In genomic region chr2:231780909-231781797, GRCh38 we compare ENCODE assay signal across 1 cellular context.
TF ChIP-seq lines count a peak whose summit lies in the region.

Gene PDE6D (minus strand): TSS chr2:231781282. CDS start chr2:231781114, 168 bp downstream.

TF ChIP-seq in K562, 482 proteins besides CTCF, POLR2A, EP300 and RAD21 (continued from another document and continues in another):
- TF ChIP-seq HLTF (IDR thresholded peaks at IDR 0.05) = no peak
- TF ChIP-seq IFI16 (CRISPR knock-in tag; IDR thresholded peaks at IDR 0.05) = no peak
- no peak for TF ChIP-seq CC2D1A (IDR thresholded peaks at IDR 0.05)
- TF ChIP-seq ZNF444 (CRISPR knock-in tag; IDR thresholded peaks at IDR 0.05) = no peak
- TF ChIP-seq FOXA3 (CRISPR knock-in tag; conservative IDR thresholded peaks at IDR 0.05 in 1 of 2, IDR thresholded peaks at IDR 0.05 in 1 of 2) = no peak
- no peak for TF ChIP-seq ATF2 (CRISPR knock-in tag; IDR thresholded peaks at IDR 0.05)
- TF ChIP-seq MYBL2 (IDR thresholded peaks at IDR 0.05; ENCODE audit: low read depth) = no peak
- no peak for TF ChIP-seq MYBL2 (CRISPR knock-in tag; IDR thresholded peaks at IDR 0.05; ENCODE audit: borderline replicate concordance)
- no peak for TF ChIP-seq ZNF174 (CRISPR knock-in tag; IDR thresholded peaks at IDR 0.05)
- no peak for TF ChIP-seq ZNF324 (CRISPR knock-in tag; IDR thresholded peaks at IDR 0.05)
- TF ChIP-seq ZBTB1 (CRISPR knock-in tag; IDR thresholded peaks at IDR 0.05; ENCODE audit: borderline replicate concordance, low read depth) = no peak
- TF ChIP-seq MXD1 (CRISPR knock-in tag; IDR thresholded peaks at IDR 0.05; ENCODE audit: borderline replicate concordance, poor library complexity, severe bottlenecking) = no peak
- no peak for TF ChIP-seq ZBTB9 (CRISPR knock-in tag; IDR thresholded peaks at IDR 0.05)
- no peak for TF ChIP-seq NFE2L1 (tag; IDR thresholded peaks at IDR 0.05; ENCODE audit: borderline replicate concordance, low read depth)
- 0 out of 2 replicates have a peak, but pooled peaks have one; percentile 52 for TF ChIP-seq ZNF583 (CRISPR knock-in tag; IDR thresholded peaks at IDR 0.05)
- no peak for TF ChIP-seq REST (CRISPR knock-in tag; IDR thresholded peaks at IDR 0.05; ENCODE audit: low read depth)
- no peak for TF ChIP-seq TCF15 (CRISPR knock-in tag; IDR thresholded peaks at IDR 0.05)
- TF ChIP-seq HMGN3 (IDR thresholded peaks at IDR 0.05; ENCODE audit: borderline replicate concordance, extremely low read depth, insufficient read length, low read depth, low read length) = no peak
- no peak for TF ChIP-seq ZFP30 (CRISPR knock-in tag; IDR thresholded peaks at IDR 0.05; ENCODE audit: borderline replicate concordance)
- peak; percentile 87 for TF ChIP-seq NEUROD1 (IDR thresholded peaks at IDR 0.05; ENCODE audit: borderline replicate concordance, low read depth, low read length, partially characterized antibody)
- no peak for TF ChIP-seq MAFK (IDR thresholded peaks at IDR 0.05; ENCODE audit: low read length)
- TF ChIP-seq SREBF1 (IDR thresholded peaks at IDR 0.05; ENCODE audit: borderline replicate concordance, low read depth, low read length) = 0 out of 2 replicates have a peak, but pooled peaks have one; percentile 54
- no peak for TF ChIP-seq POLR2H (tag; IDR thresholded peaks at IDR 0.05; ENCODE audit: low read depth)
- no peak for TF ChIP-seq SMAD1 (IDR thresholded peaks at IDR 0.05; ENCODE audit: low read depth, low read length, partially characterized antibody)
- TF ChIP-seq ZZZ3 (IDR thresholded peaks at IDR 0.05) = no peak
- no peak for TF ChIP-seq CCNT2 (IDR thresholded peaks at IDR 0.05; ENCODE audit: borderline replicate concordance, extremely low read depth, insufficient read length, low read depth, low read length)
- TF ChIP-seq ZNF785 (CRISPR knock-in tag; IDR thresholded peaks at IDR 0.05) = no peak
- TF ChIP-seq MAFG (tag; conservative IDR thresholded peaks at IDR 0.05) = no peak
- TF ChIP-seq HOXB6 (CRISPR knock-in tag; IDR thresholded peaks at IDR 0.05; ENCODE audit: borderline replicate concordance) = no peak
- 0 out of 2 replicates have a peak, but pooled peaks have one; percentile 15 for TF ChIP-seq MYNN (IDR thresholded peaks at IDR 0.05)
- no peak for TF ChIP-seq MYNN (CRISPR knock-in tag; IDR thresholded peaks at IDR 0.05)
- no peak for TF ChIP-seq NR0B1 (IDR thresholded peaks at IDR 0.05; ENCODE audit: partially characterized antibody)
- no peak for TF ChIP-seq MIER1 (IDR thresholded peaks at IDR 0.05; ENCODE audit: low read depth)
- no peak for TF ChIP-seq RBM39 (optimal IDR thresholded peaks at IDR 0.05; ENCODE audit: low read depth, low read length)
- peak; percentile 48; the same call in 1 of the 2 replicates for TF ChIP-seq GMEB1 (CRISPR knock-in tag; IDR thresholded peaks at IDR 0.05)
- TF ChIP-seq TFE3 (CRISPR knock-in tag; IDR thresholded peaks at IDR 0.05) = no peak
- no peak for TF ChIP-seq E4F1 (CRISPR knock-in tag; IDR thresholded peaks at IDR 0.05; ENCODE audit: borderline replicate concordance)
- TF ChIP-seq PBX2 (CRISPR knock-in tag; IDR thresholded peaks at IDR 0.05; ENCODE audit: low read depth) = peak; percentile 87
- peak; percentile 98 for TF ChIP-seq PBX2 (tag; conservative IDR thresholded peaks at IDR 0.05; ENCODE audit: low read depth)
- TF ChIP-seq ZNF561 (CRISPR knock-in tag; conservative IDR thresholded peaks at IDR 0.05) = no peak
- no peak for TF ChIP-seq PTTG1 (tag; IDR thresholded peaks at IDR 0.05; ENCODE audit: low read depth)
- TF ChIP-seq RBM17 (IDR thresholded peaks at IDR 0.05; ENCODE audit: borderline replicate concordance, low read depth, low read length) = no peak
- TF ChIP-seq ZKSCAN3 (CRISPR knock-in tag; IDR thresholded peaks at IDR 0.05) = no peak
- TF ChIP-seq CHD4 (IDR thresholded peaks at IDR 0.05; ENCODE audit: insufficient read depth, insufficient replicate concordance, low read depth, low read length, poor library complexity, severe bottlenecking) = no peak
- TF ChIP-seq BDP1 (IDR thresholded peaks at IDR 0.05; ENCODE audit: insufficient read depth, insufficient read length) = no peak
- TF ChIP-seq ZNF695 (CRISPR knock-in tag; IDR thresholded peaks at IDR 0.05) = no peak
- no peak for TF ChIP-seq NCOA4 (IDR thresholded peaks at IDR 0.05; ENCODE audit: partially characterized antibody)
